20 cellular contexts compared by ENCODE assay signal in genomic region chr10:44476421-44476820, GRCh38.
"Had no signal": no experiment of that assay in that cellular context is flagged by ENCODE, and none has a peak within 500 bp of the region (broad histone marks: within the 10 kb centered on the region; RNA-seq: fewer than 3 reads in every experiment).

No MANE protein-coding gene starts in this region.

- H3K4me2 ChIP-seq: smooth muscle cell had no signal

- H3K36me3 ChIP-seq: brain microvascular endothelial cell, colonic mucosa, lower lobe of right lung, ovary, stomach had no signal

- H3K4me3 ChIP-seq: colonic mucosa, lower lobe of right lung, ovary, psoas muscle, smooth muscle cell, stomach had no signal

- H3K4me1 ChIP-seq: colonic mucosa, lower lobe of right lung had no signal

- H3K27ac ChIP-seq: colonic mucosa, lower lobe of right lung, ovary, psoas muscle, stomach had no signal

- ATAC-seq: activated CD8-positive, alpha-beta T cell treated with anti-CD3 and anti-CD28 coated beads for 36 hours; activated T-helper 17 cell treated with anti-CD3 and anti-CD28 coated beads, Interleukin-2, amount 50 U/mL, for 72 hours; lower lobe of right lung; stimulated activated effector memory CD8-positive, alpha-beta T cell treated with anti-CD3 and anti-CD28 coated beads, Interleukin-12 subunit alpha, Interleukin-12 subunit beta, amount 100 ng/mL, for 72 hours; WTC11 had no signal

- DNase-seq: activated CD4-positive, alpha-beta T cell treated with anti-CD3 and anti-CD28 coated beads for 48 hours; activated CD8-positive, alpha-beta T cell treated with anti-CD3 and anti-CD28 coated beads for 36 hours; activated naive CD4-positive, alpha-beta T cell treated with Interleukin-2 at 50 U/mL for 16 hours; activated naive CD8-positive, alpha-beta T cell treated with anti-CD3 and anti-CD28 coated beads, Interleukin-2, amount 10 ng/mL, durations not matched to agents 7 days and 5 days; activated T-cell treated with anti-CD3 and anti-CD28 coated beads, Interleukin-2, amount 50 U/mL, for 1 hour; central memory CD4-positive, alpha-beta T cell; colonic mucosa; foreskin melanocyte; glutamatergic neuron; hippocampal formation; lower lobe of right lung; ovary; stimulated activated CD4-positive, alpha-beta T cell treated with anti-CD3 and anti-CD28 coated beads, Interleukin-4, amount 100 ng/mL, for 24 hours; stomach had no signal

- H3K27me3 ChIP-seq: brain microvascular endothelial cell, colonic mucosa, ovary, stomach had no signal

- H3K9me3 ChIP-seq: colonic mucosa, lower lobe of right lung, ovary, psoas muscle, stomach had no signal
